18 cellular contexts compared by ENCODE assay signal in the genomic region with DNA sequence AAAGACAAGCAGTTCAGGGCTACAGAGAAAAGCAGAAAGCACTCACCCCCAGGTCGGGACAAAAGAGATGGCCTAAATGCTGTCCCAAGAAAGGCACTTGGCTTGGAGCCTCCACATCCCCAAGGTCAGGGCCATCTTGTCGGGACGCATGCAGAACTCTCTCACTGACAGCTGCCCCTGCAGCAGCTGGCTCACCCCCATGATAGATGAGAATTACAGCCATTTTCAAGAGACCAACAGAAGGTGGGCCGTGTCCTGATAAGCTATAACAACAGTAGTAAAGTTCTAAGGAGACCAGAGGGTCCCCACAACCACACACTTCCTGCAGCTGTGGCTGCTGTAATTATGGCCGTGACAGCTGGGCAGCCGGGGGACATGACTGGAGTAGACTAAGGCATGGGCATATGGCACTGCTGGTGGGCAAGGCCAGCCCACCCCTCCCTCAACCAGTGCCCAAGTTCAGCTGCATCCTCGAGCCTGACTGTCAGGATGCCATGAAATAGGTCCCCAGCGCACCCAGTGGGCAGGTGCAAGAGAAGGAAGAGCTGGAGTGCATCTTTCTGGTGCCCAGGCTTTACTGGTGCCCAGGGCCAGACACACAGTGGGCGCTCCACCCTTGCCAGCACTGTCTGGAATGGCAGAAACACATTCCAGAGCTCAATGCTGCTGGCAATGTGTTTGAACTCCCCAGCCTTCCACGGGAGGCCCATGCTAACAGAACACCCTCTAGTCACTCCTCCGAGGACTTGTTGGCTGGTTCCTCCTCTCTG.
DNase-seq lines count a peak whose midpoint lies in the region; ATAC-seq and TF ChIP-seq lines count a peak whose summit lies in the region.
"Had no signal": no experiment of that assay in that cellular context is flagged by ENCODE, and none has a peak within 500 bp of the region (broad histone marks: within the 10 kb centered on the region; RNA-seq: fewer than 3 reads in every experiment).

No MANE protein-coding gene starts in this region.

- no peak overlapping the region for H2BK5ac ChIP-seq in IMR-90 (ENCODE audit: low read depth, low read length, poor library complexity, severe bottlenecking)

- H2BK15ac ChIP-seq in IMR-90 (ENCODE audit: low read depth, low read length) = no peak overlapping the region

- BruUV-seq in IMR-90 (replicated peaks; lab: Mats Ljungman, UMichigan) = no TSS peak

- no peaks in the 10 kb centered on the region for H3K27me3 Mint-ChIP-seq in mesothelial cell of epicardium (ENCODE audit: low read depth)
- H3K27me3 Mint-ChIP-seq: CD4-positive, alpha-beta T cell had no signal

- H3K9me3 Mint-ChIP-seq in mesothelial cell of epicardium = no peaks in the 10 kb centered on the region
- H3K9me3 Mint-ChIP-seq: CD4-positive, alpha-beta T cell had no signal

- no peak for TF ChIP-seq RAD21 in IMR-90 (IDR thresholded peaks at IDR 0.05; ENCODE audit: low read length)

- H3K18ac ChIP-seq in IMR-90 (ENCODE audit: low read depth, low read length) = no peak overlapping the region

- no peaks in the 10 kb centered on the region for H3K36me3 Mint-ChIP-seq in mesothelial cell of epicardium

- no peak overlapping the region for H2AFZ ChIP-seq in IMR-90 (replicated peaks; ENCODE audit: low read length, poor library complexity)

- in situ Hi-C loops in IMR-90 (cut with MboI; ENCODE audit: low sequenced_read_pairs) = no loop called here

- H3K27me3 ChIP-seq in BLaER1 (no peaks in the 10 kb centered on the region), IMR-90 (ENCODE audit: control insufficient read depth, insufficient read depth, low read length) (no peaks in the 10 kb centered on the region), spleen (replicated peaks in 1 of 7) (no peaks in the 10 kb centered on the region)
- H3K27me3 ChIP-seq: BE2C had no signal

- H2AK5ac ChIP-seq in IMR-90 (ENCODE audit: low read depth, low read length) = no peak overlapping the region

- dilution Hi-C loops in IMR-90 (cut with HindIII; ENCODE audit: low sequenced_read_pairs, unreplicated experiment) = no loop called here

- WGBS in IMR-90 (ENCODE audit: extremely low coverage in 2 of 2, insufficient read length in 1 of 2), 2 experiments = 13% methylated on average over 3 of the region's 11 CpGs; no CpG with 5 or more reads in 1 of the 2 experiments
- WGBS in spleen, 5 donors = 40 to 54% (median 45%) methylated on average over 8 to 11 of the region's 11 CpGs

- H3K79me1 ChIP-seq in IMR-90 (ENCODE audit: low read depth in 1 of 2, low read length in 2 of 2) = no peaks in the 10 kb centered on the region

- H3K27ac Mint-ChIP-seq in mesothelial cell of epicardium = peak overlapping the region; percentile 79
- H3K27ac Mint-ChIP-seq: CD4-positive, alpha-beta T cell had no signal

- intact Hi-C loops in IMR-90 (cut with micrococcal nuclease) (no loop called here), spleen (cut with DNase I; ENCODE audit: low total_unique reads) (no loop called here), left colon (cut with DNase I, micrococcal nuclease) (no loop called here)

- CTCF ChIA-PET in IMR-90 (lab: Yijun Ruan, JAX) = interaction anchor here (0.5 kb wide), 1 partner anchor 117 kb away, joined by 3 read pairs; no protein-coding TSS in a partner anchor

- H4K91ac ChIP-seq in IMR-90 (ENCODE audit: insufficient read depth, low read depth, low read length) = no peak overlapping the region

- TF ChIP-seq POLR2A in IMR-90 (IDR thresholded peaks at IDR 0.05; ENCODE audit: low read depth, low read length) (no peak), spleen (IDR thresholded peaks at IDR 0.05) (no peak)

- peak overlapping the region; percentile 23 for H2AK9ac ChIP-seq in IMR-90 (replicated peaks; ENCODE audit: low read depth, low read length, poor library complexity)

- H3K4me2 ChIP-seq in BLaER1 (peak overlapping the region; percentile 60), IMR-90 (ENCODE audit: low read depth, low read length) (no peak overlapping the region)

- no peak for TF ChIP-seq CTCF in IMR-90 (conservative IDR thresholded peaks at IDR 0.05; ENCODE audit: low read depth, low read length)
- no peak for TF ChIP-seq CTCF in mesothelial cell of epicardium (IDR thresholded peaks at IDR 0.05; ENCODE audit: unreplicated experiment)
- TF ChIP-seq CTCF in spleen (IDR thresholded peaks at IDR 0.05 in 8 of 11, conservative IDR thresholded peaks at IDR 0.05 in 3 of 11) = no peak

- no peak overlapping the region for H3K4me3 ChIP-seq in BLaER1
- no peak overlapping the region for H3K4me3 ChIP-seq in IMR-90 (ENCODE audit: insufficient read depth, low read depth, low read length)
- peak overlapping the region in 4 of 8 donors; percentile 2 to 43 (median 18) for H3K4me3 ChIP-seq in spleen
- H3K4me3 ChIP-seq: SK-N-MC had no signal

- H3K36me3 ChIP-seq in BLaER1 (no peaks in the 10 kb centered on the region), IMR-90 (ENCODE audit: control insufficient read depth, insufficient read depth, low read length) (no peaks in the 10 kb centered on the region), spleen (no peaks in the 10 kb centered on the region)
- H3K36me3 ChIP-seq: BE2C had no signal

- no peak overlapping the region for H2BK120ac ChIP-seq in IMR-90 (ENCODE audit: low read depth, low read length)

- H3K56ac ChIP-seq in IMR-90 (ENCODE audit: extremely low read depth, insufficient read depth, low read length) = no peak overlapping the region

- H3K9me3 ChIP-seq in BLaER1 (peaks cover 7% of the 10 kb centered on the region; the same call in 1 of the 2 replicates), IMR-90 (ENCODE audit: control insufficient read depth, insufficient read depth, low read length) (no peaks in the 10 kb centered on the region; the same call in 1 of the 2 replicates), spleen (peaks cover 0 to 6% (median 0%) of the 10 kb centered on the region in 8 donors)
- H3K9me3 ChIP-seq: BE2C had no signal

- H4K5ac ChIP-seq in IMR-90 (ENCODE audit: low read depth, low read length) = no peak overlapping the region

- H3K4ac ChIP-seq in IMR-90 (ENCODE audit: low read depth, low read length) = no peak overlapping the region

- ATAC-seq in IMR-90 (ENCODE audit: low read depth) (no peak), left colon (no peak)

- no peaks in the 10 kb centered on the region for H3K9me1 ChIP-seq in IMR-90 (ENCODE audit: insufficient read depth, low read length)

- peaks cover 53% of the 10 kb centered on the region for H3K4me1 Mint-ChIP-seq in mesothelial cell of epicardium

- no peak overlapping the region for H3K4me3 Mint-ChIP-seq in mesothelial cell of epicardium
- H3K4me3 Mint-ChIP-seq: CD4-positive, alpha-beta T cell had no signal

- H2BK20ac ChIP-seq in IMR-90 (ENCODE audit: low read depth, low read length) = no peak overlapping the region

- H4K20me1 ChIP-seq in BLaER1 (no peaks in the 10 kb centered on the region), IMR-90 (ENCODE audit: insufficient read depth, low read length) (no peaks in the 10 kb centered on the region)

- no peak overlapping the region for H3K14ac ChIP-seq in IMR-90 (replicated peaks; ENCODE audit: low read depth, low read length)

- no peak overlapping the region for H3K23ac ChIP-seq in IMR-90 (ENCODE audit: low read depth, low read length)

- no peak for DNase-seq in IMR-90
- no peak for DNase-seq in mesothelial cell of epicardium (ENCODE audit: low spot score in 2 of 2, unreplicated experiment in 2 of 2)
- DNase-seq in spleen = no peak
- no peak for DNase-seq in activated CD8-positive, alpha-beta memory T cell treated with anti-CD3 and anti-CD28 coated beads, Interleukin-2, amount 50 U/mL, for 4 hours
- no peak for DNase-seq in NCI-H2081 (lab: John Stamatoyannopoulos, UW)
- DNase-seq in left colon = no peak
- DNase-seq: BE2C; CD4-positive, alpha-beta T cell; COR-L47; DMS79; Karpas-422; NCI-H1417; NCI-H1694 treated with DMSO at 0.1 percent for 48 hours; NCI-H446; NCI-H526 treated with DMSO at 0.1 percent for 48 hours; OCI-M1 had no signal

- H3K4me1 ChIP-seq in BLaER1 (peaks cover 37% of the 10 kb centered on the region), IMR-90 (ENCODE audit: control insufficient read depth, insufficient read depth, low read length) (no peaks in the 10 kb centered on the region), spleen (peaks cover 0 to 8% (median 3%) of the 10 kb centered on the region in 6 donors)
- H3K4me1 ChIP-seq: BE2C had no signal

- no peak overlapping the region for H4K8ac ChIP-seq in IMR-90 (ENCODE audit: low read depth in 2 of 2, low read length in 2 of 2)

- POLR2A ChIA-PET in IMR-90 (lab: Charles Lee; ENCODE audit: unreplicated experiment) = no interaction called here

- peak overlapping the region; percentile 48; the same call in 1 of the 2 replicates for H3K27ac ChIP-seq in BLaER1
- H3K27ac ChIP-seq in IMR-90 (ENCODE audit: insufficient read depth, low read length) = no peak overlapping the region
- peak overlapping the region; percentile 1 to 75 (median 51) for H3K27ac ChIP-seq in spleen
- H3K27ac ChIP-seq: SK-N-MC had no signal

- no peak overlapping the region for H3K9ac ChIP-seq in BLaER1
- H3K9ac ChIP-seq in IMR-90 (ENCODE audit: low read depth, low read length) = no peak overlapping the region

TF ChIP-seq in IMR-90, 13 proteins besides CTCF, POLR2A, EP300 and RAD21:
- TF ChIP-seq NFE2L2 (IDR thresholded peaks at IDR 0.05; ENCODE audit: low read depth, low read length) (no peak), FOS (IDR thresholded peaks at IDR 0.05; ENCODE audit: low read depth, low read length) (no peak), ELK1 (IDR thresholded peaks at IDR 0.05; ENCODE audit: borderline replicate concordance, low read depth, low read length) (no peak), RFX5 (IDR thresholded peaks at IDR 0.05; ENCODE audit: low read depth, low read length) (no peak), MAZ (IDR thresholded peaks at IDR 0.05; ENCODE audit: borderline replicate concordance, low read depth, low read length) (no peak), SMC3 (IDR thresholded peaks at IDR 0.05; ENCODE audit: low read depth, low read length) (no peak), CEBPB (IDR thresholded peaks at IDR 0.05; ENCODE audit: low read depth, low read length) (no peak)
